Comparison of ENCODE assay signal across 1 cellular context in the genomic region with DNA sequence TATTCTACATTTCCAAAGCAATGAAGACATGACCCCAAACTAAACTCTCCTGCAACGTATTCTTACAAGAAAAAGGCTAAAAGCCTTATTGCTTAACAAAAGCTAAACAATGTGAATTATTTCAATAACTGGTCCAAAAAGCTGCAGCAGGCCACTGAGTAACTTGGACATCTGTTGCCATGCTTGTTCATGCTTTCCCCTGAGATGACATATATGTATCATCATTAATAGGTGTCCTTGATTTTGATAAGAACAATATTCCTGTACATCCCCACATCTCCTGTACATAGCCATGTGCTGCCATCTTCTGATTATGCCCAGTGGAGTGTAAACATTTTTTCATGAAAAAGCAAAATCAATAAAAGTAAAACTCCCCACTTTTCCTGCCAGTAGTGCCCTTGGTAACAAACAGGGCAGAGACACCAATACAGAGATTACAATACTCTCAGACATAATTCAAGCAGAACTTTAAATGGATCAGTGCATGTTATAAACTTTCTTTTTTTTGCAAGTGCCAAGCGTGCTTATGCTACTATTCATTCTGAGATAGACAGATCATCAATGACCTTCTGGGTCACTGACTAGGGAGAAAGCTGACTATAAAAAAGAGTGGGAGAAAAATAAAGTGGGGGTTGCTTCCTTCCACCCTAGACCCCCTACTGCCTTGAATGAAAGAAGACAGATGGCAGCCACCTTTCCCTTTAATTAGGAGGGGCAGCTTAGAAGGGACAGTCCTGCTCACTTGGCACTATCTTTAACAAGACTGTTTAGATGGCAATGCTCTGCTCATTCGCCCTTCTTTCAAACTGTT.
TF ChIP-seq lines count a peak whose summit lies in the region.

No MANE protein-coding gene starts in this region.

TF ChIP-seq in SK-N-SH treated with all-trans-retinoic acid at 6 μM for 48 hours, 23 proteins besides CTCF, POLR2A, EP300 and RAD21 (continued from another document):
- TF ChIP-seq, protein P1, sequence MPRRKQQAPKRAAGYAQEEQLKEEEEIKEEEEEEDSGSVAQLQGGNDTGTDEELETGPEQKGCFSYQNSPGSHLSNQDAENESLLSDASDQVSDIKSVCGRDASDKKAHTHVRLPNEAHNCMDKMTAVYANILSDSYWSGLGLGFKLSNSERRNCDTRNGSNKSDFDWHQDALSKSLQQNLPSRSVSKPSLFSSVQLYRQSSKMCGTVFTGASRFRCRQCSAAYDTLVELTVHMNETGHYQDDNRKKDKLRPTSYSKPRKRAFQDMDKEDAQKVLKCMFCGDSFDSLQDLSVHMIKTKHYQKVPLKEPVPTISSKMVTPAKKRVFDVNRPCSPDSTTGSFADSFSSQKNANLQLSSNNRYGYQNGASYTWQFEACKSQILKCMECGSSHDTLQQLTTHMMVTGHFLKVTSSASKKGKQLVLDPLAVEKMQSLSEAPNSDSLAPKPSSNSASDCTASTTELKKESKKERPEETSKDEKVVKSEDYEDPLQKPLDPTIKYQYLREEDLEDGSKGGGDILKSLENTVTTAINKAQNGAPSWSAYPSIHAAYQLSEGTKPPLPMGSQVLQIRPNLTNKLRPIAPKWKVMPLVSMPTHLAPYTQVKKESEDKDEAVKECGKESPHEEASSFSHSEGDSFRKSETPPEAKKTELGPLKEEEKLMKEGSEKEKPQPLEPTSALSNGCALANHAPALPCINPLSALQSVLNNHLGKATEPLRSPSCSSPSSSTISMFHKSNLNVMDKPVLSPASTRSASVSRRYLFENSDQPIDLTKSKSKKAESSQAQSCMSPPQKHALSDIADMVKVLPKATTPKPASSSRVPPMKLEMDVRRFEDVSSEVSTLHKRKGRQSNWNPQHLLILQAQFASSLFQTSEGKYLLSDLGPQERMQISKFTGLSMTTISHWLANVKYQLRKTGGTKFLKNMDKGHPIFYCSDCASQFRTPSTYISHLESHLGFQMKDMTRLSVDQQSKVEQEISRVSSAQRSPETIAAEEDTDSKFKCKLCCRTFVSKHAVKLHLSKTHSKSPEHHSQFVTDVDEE (CRISPR knock-in tag; IDR thresholded peaks at IDR 0.05) = no peak
- no peak for TF ChIP-seq TCF4 (CRISPR knock-in tag; IDR thresholded peaks at IDR 0.05; ENCODE audit: borderline replicate concordance)
- no peak for TF ChIP-seq BACH2 (CRISPR knock-in tag; IDR thresholded peaks at IDR 0.05; ENCODE audit: borderline replicate concordance)
- no peak for TF ChIP-seq ZNF8 (CRISPR knock-in tag; IDR thresholded peaks at IDR 0.05)
- TF ChIP-seq GLIS3 (CRISPR knock-in tag; IDR thresholded peaks at IDR 0.05) = no peak
- TF ChIP-seq, protein P2, sequence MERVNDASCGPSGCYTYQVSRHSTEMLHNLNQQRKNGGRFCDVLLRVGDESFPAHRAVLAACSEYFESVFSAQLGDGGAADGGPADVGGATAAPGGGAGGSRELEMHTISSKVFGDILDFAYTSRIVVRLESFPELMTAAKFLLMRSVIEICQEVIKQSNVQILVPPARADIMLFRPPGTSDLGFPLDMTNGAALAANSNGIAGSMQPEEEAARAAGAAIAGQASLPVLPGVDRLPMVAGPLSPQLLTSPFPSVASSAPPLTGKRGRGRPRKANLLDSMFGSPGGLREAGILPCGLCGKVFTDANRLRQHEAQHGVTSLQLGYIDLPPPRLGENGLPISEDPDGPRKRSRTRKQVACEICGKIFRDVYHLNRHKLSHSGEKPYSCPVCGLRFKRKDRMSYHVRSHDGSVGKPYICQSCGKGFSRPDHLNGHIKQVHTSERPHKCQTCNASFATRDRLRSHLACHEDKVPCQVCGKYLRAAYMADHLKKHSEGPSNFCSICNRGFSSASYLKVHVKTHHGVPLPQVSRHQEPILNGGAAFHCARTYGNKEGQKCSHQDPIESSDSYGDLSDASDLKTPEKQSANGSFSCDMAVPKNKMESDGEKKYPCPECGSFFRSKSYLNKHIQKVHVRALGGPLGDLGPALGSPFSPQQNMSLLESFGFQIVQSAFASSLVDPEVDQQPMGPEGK (CRISPR knock-in tag; IDR thresholded peaks at IDR 0.05; ENCODE audit: borderline replicate concordance) = no peak
